Comparison of ENCODE assay signal across 10 cellular contexts in the genomic region with DNA sequence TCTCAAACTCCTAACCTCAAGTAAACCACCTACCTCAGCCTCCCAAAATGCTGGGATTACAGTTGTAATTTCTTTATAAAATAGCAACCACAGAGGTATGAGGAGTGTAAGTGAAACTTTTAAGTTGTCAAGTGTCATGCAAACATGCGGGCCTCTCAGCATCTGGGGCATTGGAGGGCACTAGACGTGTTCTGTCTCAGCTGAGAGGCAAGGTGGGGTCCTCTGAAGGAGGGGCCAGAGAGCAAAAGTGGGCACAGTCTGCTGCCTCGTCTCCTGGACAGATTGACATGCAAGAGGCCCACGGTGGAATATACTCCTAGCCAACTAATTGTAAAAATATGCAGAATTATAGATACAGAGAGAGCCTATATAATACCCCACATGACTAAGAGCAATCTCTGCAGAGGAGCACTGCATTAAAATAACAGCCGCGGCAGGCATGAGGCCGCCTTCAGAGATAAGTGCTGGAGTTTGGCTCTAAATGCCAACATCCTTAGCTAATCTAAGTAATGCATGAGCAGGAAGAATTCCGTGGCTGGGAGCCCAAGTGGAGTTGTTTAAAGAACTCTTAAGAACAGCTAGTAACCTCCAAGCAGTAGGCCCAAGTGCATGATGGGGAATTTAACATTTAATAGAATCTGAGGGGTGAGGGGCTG.
DNase-seq lines count a peak whose midpoint lies in the region; ATAC-seq, FAIRE-seq and TF ChIP-seq lines count a peak whose summit lies in the region.
"Had no signal": no experiment of that assay in that cellular context is flagged by ENCODE, and none has a peak within 500 bp of the region (broad histone marks: within the 10 kb centered on the region; RNA-seq: fewer than 3 reads in every experiment).

No MANE protein-coding gene starts in this region.

- H3K27ac ChIP-seq in coronary artery: peak overlapping the region; percentile 75 to 78
- no peak overlapping the region for H3K27ac ChIP-seq in mesendoderm (ENCODE audit: low read depth, low read length)
- H3K27ac ChIP-seq in CD4-positive, alpha-beta memory T cell (ENCODE audit: low read depth, low read length): no peak overlapping the region
- no peak overlapping the region for H3K27ac ChIP-seq in psoas muscle

- no peak overlapping the region for H3K56ac ChIP-seq in mesendoderm (ENCODE audit: low read length)

- H3K23ac ChIP-seq in mesendoderm (ENCODE audit: low read length): no peak overlapping the region

- no peak overlapping the region for H3K4me2 ChIP-seq in mesendoderm (ENCODE audit: low read length)

- no peak overlapping the region for H2BK15ac ChIP-seq in mesendoderm (replicated peaks; ENCODE audit: low read depth)

- no peak for FAIRE-seq in urothelium cell line (lab: Jason Lieb, UNC)

- H3K36me3 Mint-ChIP-seq in CD4-positive, alpha-beta memory T cell: no peaks in the 10 kb centered on the region

- H3K4me1 Mint-ChIP-seq in CD4-positive, alpha-beta memory T cell: no peaks in the 10 kb centered on the region

- H2BK120ac ChIP-seq in mesendoderm (ENCODE audit: low read depth, low read length): no peak overlapping the region

- H3K9me3 Mint-ChIP-seq in CD4-positive, alpha-beta memory T cell: peaks cover 0 to 6% (median 3%) of the 10 kb centered on the region in 8 donors

- POLR2A ChIA-PET in CD4-positive, alpha-beta memory T cell (lab: Charles Lee; ENCODE audit: partially characterized antibody): no interaction called here

- no peaks in the 10 kb centered on the region for H3K79me1 ChIP-seq in mesendoderm (ENCODE audit: low read length)

- no peak overlapping the region for H3K4me3 Mint-ChIP-seq in CD4-positive, alpha-beta memory T cell

- CTCF ChIA-PET in CD4-positive, alpha-beta memory T cell (lab: Charles Lee; ENCODE audit: partially characterized antibody): no interaction called here

- no peak overlapping the region for H4K5ac ChIP-seq in mesendoderm (ENCODE audit: low read length)

- TF ChIP-seq CTCF in coronary artery (IDR thresholded peaks at IDR 0.05) (no peak), psoas muscle (IDR thresholded peaks at IDR 0.05) (no peak)

- no peaks in the 10 kb centered on the region for H3K36me3 ChIP-seq in mesendoderm (ENCODE audit: control insufficient read depth, insufficient read depth, low read length)
- H3K36me3 ChIP-seq in CD4-positive, alpha-beta memory T cell (ENCODE audit: insufficient read depth, low read length): no peaks in the 10 kb centered on the region
- no peaks in the 10 kb centered on the region for H3K36me3 ChIP-seq in psoas muscle (ENCODE audit: insufficient read depth in 1 of 2, low read depth in 1 of 2)

- H4K8ac ChIP-seq in mesendoderm (ENCODE audit: low read depth, low read length): no peak overlapping the region

- no peak overlapping the region for H2BK5ac ChIP-seq in mesendoderm (ENCODE audit: low read length)

- intact Hi-C loops in CD4-positive, alpha-beta memory T cell (cut with micrococcal nuclease): no loop called here
- intact Hi-C loops in psoas muscle (cut with DNase I): no loop called here

- no peak overlapping the region for H3K27ac Mint-ChIP-seq in CD4-positive, alpha-beta memory T cell

- H3K4me3 ChIP-seq in coronary artery (no peak overlapping the region), mesendoderm (ENCODE audit: low read length) (no peak overlapping the region), psoas muscle (no peak overlapping the region)
- H3K4me3 ChIP-seq in CD4-positive, alpha-beta memory T cell (ENCODE audit: low read length in 2 of 2): no peak overlapping the region

- ATAC-seq in psoas muscle: no peak

- H3K27me3 ChIP-seq in mesendoderm (ENCODE audit: insufficient read depth, low read length, poor library complexity) (no peaks in the 10 kb centered on the region), psoas muscle (ENCODE audit: insufficient read depth in 3 of 3, low read length in 2 of 3) (no peaks in the 10 kb centered on the region)
- no peaks in the 10 kb centered on the region for H3K27me3 ChIP-seq in CD4-positive, alpha-beta memory T cell (ENCODE audit: insufficient read depth, low read length)

- WGBS in mesendoderm (ENCODE audit: extremely low coverage, insufficient coverage, low lambda C conversion rate): no CpG with 5 or more reads among the region's 8 CpGs
- WGBS in psoas muscle, 3 donors: 42 to 45% (median 43%) methylated on average over 8 of the region's 8 CpGs

- H3K18ac ChIP-seq in mesendoderm (ENCODE audit: low read length): no peak overlapping the region

- no peak overlapping the region for H3K9ac ChIP-seq in mesendoderm (ENCODE audit: low read length)

- DNase-seq in NCI-H2227 (lab: John Stamatoyannopoulos, UW; ENCODE audit: unreplicated experiment) (peak; percentile 11), NCI-H2227 treated with DMSO at 0.1 percent for 48 hours (lab: John Stamatoyannopoulos, UW) (no peak), coronary artery (ENCODE audit: low spot score) (peak; percentile 85), mesendoderm (peak; percentile 78), urothelium cell line (ENCODE audit: low spot score) (peak; percentile 58), NCI-H1694 (lab: John Stamatoyannopoulos, UW) (no peak), psoas muscle (no peak)
- no peak for DNase-seq in CD4-positive, alpha-beta memory T cell
- DNase-seq: NCI-H2081, T-helper 9 cell had no signal

- H3K4ac ChIP-seq in mesendoderm (ENCODE audit: low read depth, low read length): no peak overlapping the region

- peaks cover 3 to 8% of the 10 kb centered on the region in 2 donors for H3K27me3 Mint-ChIP-seq in CD4-positive, alpha-beta memory T cell

- no peaks in the 10 kb centered on the region for H3K79me2 ChIP-seq in mesendoderm (ENCODE audit: control insufficient read depth, insufficient read depth, low read length)

- H3K9me3 ChIP-seq in CD4-positive, alpha-beta memory T cell (ENCODE audit: control insufficient read depth in 1 of 2, low read length in 2 of 2): no peaks in the 10 kb centered on the region
- no peaks in the 10 kb centered on the region for H3K9me3 ChIP-seq in psoas muscle

- H2AK5ac ChIP-seq in mesendoderm (ENCODE audit: low read length): no peak overlapping the region

- no peaks in the 10 kb centered on the region for H3K4me1 ChIP-seq in mesendoderm (ENCODE audit: control insufficient read depth, low read depth, low read length)
- H3K4me1 ChIP-seq in CD4-positive, alpha-beta memory T cell (ENCODE audit: insufficient read depth, low read length): no peaks in the 10 kb centered on the region
- H3K4me1 ChIP-seq in psoas muscle: no peaks in the 10 kb centered on the region

Comparison
In these comparisons a context has a peak if more than half of its experiments do, and no peak if none do; other contexts are left out.
1. DNase-seq: peak in NCI-H2227 (single experiment), coronary artery (single experiment), mesendoderm (single experiment) and urothelium cell line (single experiment); none in NCI-H2227 treated with DMSO at 0.1 percent for 48 hours (single experiment), NCI-H1694 (single experiment), CD4-positive, alpha-beta memory T cell (0 of 5) and psoas muscle (0 of 2).
2. H3K27ac ChIP-seq: peak in coronary artery (2 of 2); none in mesendoderm (single experiment), CD4-positive, alpha-beta memory T cell (single experiment) and psoas muscle (single experiment).